7 cellular contexts compared by ENCODE assay signal in genomic region chr12:102478416-102479098, GRCh38. TPM values are rescaled to one million over a fixed set of nuclear protein-coding genes. Genes with fewer than 3 reads are reported as not detected.
DNase-seq lines count a peak whose midpoint lies in the region; ATAC-seq and TF ChIP-seq lines count a peak whose summit lies in the region.

No MANE protein-coding gene starts in this region.

- H3K36me3 ChIP-seq in gastrocnemius medialis, result no peaks in the 10 kb centered on the region

- intact Hi-C loops in gastrocnemius medialis (cut with DNase I; ENCODE audit: low total_unique reads), result no loop called here

- no peaks in the 10 kb centered on the region for H3K9me3 ChIP-seq in gastrocnemius medialis

- no peak for TF ChIP-seq CTCF in gastrocnemius medialis (IDR thresholded peaks at IDR 0.05 in 4 of 5, conservative IDR thresholded peaks at IDR 0.05 in 1 of 5)

- peak; percentile 44 for ATAC-seq in GM18499 (IDR thresholded peaks at IDR 0.05; ENCODE audit: insufficient read depth, unreplicated experiment)
- ATAC-seq in GM19468 (IDR thresholded peaks at IDR 0.05; ENCODE audit: extremely low read depth, unreplicated experiment), result peak; percentile 66
- ATAC-seq in HG03469 (IDR thresholded peaks at IDR 0.05; ENCODE audit: unreplicated experiment), result peak; percentile 49
- peak; percentile 38 to 45 for ATAC-seq in gastrocnemius medialis

- no peak for TF ChIP-seq POLR2A in gastrocnemius medialis (IDR thresholded peaks at IDR 0.05)

- H3K27me3 ChIP-seq in gastrocnemius medialis, result no peaks in the 10 kb centered on the region

- in situ Hi-C loops in gastrocnemius medialis (cut with MboI; ENCODE audit: low sequenced_read_pairs in 4 of 4), result loop anchor here in 3 of 4 donors (25.0 kb wide), 2 partner anchors 316 to 541 kb away; no protein-coding TSS in a partner anchor

- H3K4me3 ChIP-seq in gastrocnemius medialis, result peak overlapping the region; percentile 26 to 60 (median 49)

- peaks cover 22 to 27% of the 10 kb centered on the region in 2 donors for H3K4me1 ChIP-seq in gastrocnemius medialis

- peak; percentile 8 for DNase-seq in central memory CD4-positive, alpha-beta T cell
- DNase-seq in gastrocnemius medialis (no peak), cortex of kidney (lab: John Stamatoyannopoulos, UW) (no peak), amygdala (lab: John Stamatoyannopoulos, UW) (no peak)

- H3K27ac ChIP-seq in gastrocnemius medialis, result peak overlapping the region; percentile 6 to 43 (median 17)

RNA-seq across cellular contexts. Expression of gene IGF1, which starts 1.8 kb away (rescaled TPM):
- total RNA-seq in gastrocnemius medialis, result 10 to 100 TPM in 3 of 4 donors, 1 to 10 TPM in 1; 8.3 to 22.7 (median 17.9) TPM
